8 cellular contexts compared by ENCODE assay signal in the genomic region with DNA sequence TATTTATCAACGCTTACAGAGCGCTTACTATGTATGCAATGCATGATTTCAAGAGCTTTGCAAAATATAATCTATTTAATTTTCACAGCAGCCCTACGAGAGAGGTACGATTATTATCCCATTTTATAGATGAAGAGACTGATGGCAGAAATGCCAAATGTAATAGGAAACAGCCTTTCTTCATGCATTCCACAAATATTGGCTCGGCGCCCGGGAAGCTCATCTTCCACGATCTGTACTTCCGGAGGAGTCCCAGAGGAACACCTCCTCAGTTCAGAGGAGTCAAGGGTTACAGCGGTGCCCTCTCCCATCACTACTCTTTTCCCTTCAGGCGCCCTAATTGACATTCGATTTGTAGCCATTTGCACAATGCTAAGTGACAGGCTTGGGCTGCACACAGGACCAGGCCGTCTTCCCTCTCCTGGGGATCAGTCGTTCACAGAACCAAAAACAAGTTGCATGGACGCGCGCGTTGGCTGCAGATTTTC. TPM values are rescaled to one million over a fixed set of nuclear protein-coding genes. Genes with fewer than 3 reads are reported as not detected.
DNase-seq lines count a peak whose midpoint lies in the region; ATAC-seq and TF ChIP-seq lines count a peak whose summit lies in the region.

No MANE protein-coding gene starts in this region.

- no peaks in the 10 kb centered on the region for H3K27me3 Mint-ChIP-seq in T-helper 1 cell treated with Interleukin-12 subunit alpha and Interleukin-12 subunit beta and Interleukin-4 antibody, amounts not matched to agents 30 μg/mL and 1 μg/mL, for 36 hours (ENCODE audit: low read depth)
- H3K27me3 Mint-ChIP-seq in activated naive CD8-positive, alpha-beta T cell treated with anti-CD3 and anti-CD28 coated beads for 36 hours, result no peaks in the 10 kb centered on the region
- no peaks in the 10 kb centered on the region for H3K27me3 Mint-ChIP-seq in stimulated activated naive B cell treated with anti-CD40 and anti-IgM and Interleukin-4, amounts not matched to agents 10 μg/mL and 1 μg/mL and 100 μg/mL, for 72 hours

- H3K27ac Mint-ChIP-seq in T-helper 1 cell treated with Interleukin-12 subunit alpha and Interleukin-12 subunit beta and Interleukin-4 antibody, amounts not matched to agents 30 μg/mL and 1 μg/mL, for 36 hours, result peak overlapping the region; percentile 82
- peak overlapping the region; percentile 94 for H3K27ac Mint-ChIP-seq in activated naive CD8-positive, alpha-beta T cell treated with anti-CD3 and anti-CD28 coated beads for 36 hours
- H3K27ac Mint-ChIP-seq in stimulated activated naive B cell treated with anti-CD40 and anti-IgM and Interleukin-4, amounts not matched to agents 10 μg/mL and 1 μg/mL and 100 μg/mL, for 72 hours, result peak overlapping the region; percentile 99

- H3K36me3 Mint-ChIP-seq in T-helper 1 cell treated with Interleukin-12 subunit alpha and Interleukin-12 subunit beta and Interleukin-4 antibody, amounts not matched to agents 30 μg/mL and 1 μg/mL, for 36 hours (ENCODE audit: low read depth), result peaks cover 4% of the 10 kb centered on the region
- peaks cover 4% of the 10 kb centered on the region for H3K36me3 Mint-ChIP-seq in activated naive CD8-positive, alpha-beta T cell treated with anti-CD3 and anti-CD28 coated beads for 36 hours
- peaks cover 5 to 6% of the 10 kb centered on the region in 2 donors for H3K36me3 Mint-ChIP-seq in stimulated activated naive B cell treated with anti-CD40 and anti-IgM and Interleukin-4, amounts not matched to agents 10 μg/mL and 1 μg/mL and 100 μg/mL, for 72 hours

- H3K9me3 Mint-ChIP-seq in T-helper 1 cell treated with Interleukin-12 subunit alpha and Interleukin-12 subunit beta and Interleukin-4 antibody, amounts not matched to agents 30 μg/mL and 1 μg/mL, for 36 hours, result no peaks in the 10 kb centered on the region
- peaks cover 3% of the 10 kb centered on the region for H3K9me3 Mint-ChIP-seq in activated naive CD8-positive, alpha-beta T cell treated with anti-CD3 and anti-CD28 coated beads for 36 hours
- H3K9me3 Mint-ChIP-seq in stimulated activated naive B cell treated with anti-CD40 and anti-IgM and Interleukin-4, amounts not matched to agents 10 μg/mL and 1 μg/mL and 100 μg/mL, for 72 hours, result peaks cover 3 to 4% of the 10 kb centered on the region in 2 donors

- DNase-seq in T-helper 1 cell (no peak), NCI-H187 (lab: John Stamatoyannopoulos, UW) (peak; percentile 81 to 97), GM10266 (ENCODE audit: extremely low spot score) (no peak)
- no peak for DNase-seq in activated naive CD8-positive, alpha-beta T cell treated with anti-CD3 and anti-CD28 coated beads for 36 hours
- no peak for DNase-seq in stimulated activated naive B cell treated with anti-CD40 and anti-IgM and Interleukin-4, amounts not matched to agents 10 μg/mL and 1 μg/mL and 100 μg/mL, for 72 hours

- H3K4me3 ChIP-seq in iPS-11a (ENCODE audit: low read depth, low read length), result peak overlapping the region; percentile 91

- ATAC-seq in stimulated activated naive B cell treated with anti-CD40 and anti-IgM and Interleukin-4, amounts not matched to agents 10 μg/mL and 1 μg/mL and 100 μg/mL, for 72 hours (replicated peaks), result no peak
- no peak for ATAC-seq in HG03342 (IDR thresholded peaks at IDR 0.05; ENCODE audit: unreplicated experiment)

- peak overlapping the region; percentile 81 for H3K4me3 Mint-ChIP-seq in T-helper 1 cell treated with Interleukin-12 subunit alpha and Interleukin-12 subunit beta and Interleukin-4 antibody, amounts not matched to agents 30 μg/mL and 1 μg/mL, for 36 hours
- peak overlapping the region; percentile 76 for H3K4me3 Mint-ChIP-seq in activated naive CD8-positive, alpha-beta T cell treated with anti-CD3 and anti-CD28 coated beads for 36 hours
- peak overlapping the region; percentile 90 to 94 for H3K4me3 Mint-ChIP-seq in stimulated activated naive B cell treated with anti-CD40 and anti-IgM and Interleukin-4, amounts not matched to agents 10 μg/mL and 1 μg/mL and 100 μg/mL, for 72 hours

- peaks cover 15% of the 10 kb centered on the region for H3K4me1 Mint-ChIP-seq in T-helper 1 cell treated with Interleukin-12 subunit alpha and Interleukin-12 subunit beta and Interleukin-4 antibody, amounts not matched to agents 30 μg/mL and 1 μg/mL, for 36 hours (ENCODE audit: low read depth)
- H3K4me1 Mint-ChIP-seq in activated naive CD8-positive, alpha-beta T cell treated with anti-CD3 and anti-CD28 coated beads for 36 hours, result peaks cover 20% of the 10 kb centered on the region
- peaks cover 18 to 30% of the 10 kb centered on the region in 2 donors for H3K4me1 Mint-ChIP-seq in stimulated activated naive B cell treated with anti-CD40 and anti-IgM and Interleukin-4, amounts not matched to agents 10 μg/mL and 1 μg/mL and 100 μg/mL, for 72 hours

- TF ChIP-seq CTCF in GM10266 (IDR thresholded peaks at IDR 0.05; ENCODE audit: control insufficient read depth, insufficient read depth, low read depth, missing control alignments), result no peak

RNA-seq across cellular contexts. Expression of a gene that starts 1.1 kb away (rescaled TPM):
- 10 to 100 TPM; 13.6 to 13.7 TPM for total RNA-seq in activated naive CD8-positive, alpha-beta T cell treated with anti-CD3 and anti-CD28 coated beads for 36 hours

RNA-seq across cellular contexts. Expression of a gene that starts 9.0 kb away (rescaled TPM):
- 100 to 1,000 TPM; 112 to 114 TPM for total RNA-seq in activated naive CD8-positive, alpha-beta T cell treated with anti-CD3 and anti-CD28 coated beads for 36 hours

Comparison
In these comparisons a context has a peak if more than half of its experiments do, and no peak if none do; other contexts are left out.
1. DNase-seq: peak in NCI-H187 (2 of 2); none in T-helper 1 cell (0 of 5), activated naive CD8-positive, alpha-beta T cell treated with anti-CD3 and anti-CD28 coated beads for 36 hours (single experiment), stimulated activated naive B cell treated with anti-CD40 and anti-IgM and Interleukin-4, amounts not matched to agents 10 μg/mL and 1 μg/mL and 100 μg/mL, for 72 hours (single experiment) and GM10266 (single experiment).
2. Peak in every context shown above with its lines, with median percentiles within 50 percentile points of each other: H3K27ac Mint-ChIP-seq and H3K4me3 Mint-ChIP-seq.